In genomic region chr3:180789774-180790173, GRCh38 we compare ENCODE assay signal across 16 cellular contexts.
DNase-seq lines count a peak whose midpoint lies in the region; ATAC-seq and TF ChIP-seq lines count a peak whose summit lies in the region.
"Had no signal": no experiment of that assay in that cellular context is flagged by ENCODE, and none has a peak within 500 bp of the region (broad histone marks: within the 10 kb centered on the region; RNA-seq: fewer than 3 reads in every experiment).

No MANE protein-coding gene starts in this region.

- ATAC-seq in HG03469 (IDR thresholded peaks at IDR 0.05; ENCODE audit: unreplicated experiment) = no peak
- ATAC-seq: CD8-positive, alpha-beta T cell had no signal

- H3K27me3 ChIP-seq in GM23248 (replicated peaks; ENCODE audit: insufficient read depth) = no peaks in the 10 kb centered on the region
- H3K27me3 ChIP-seq: BLaER1 had no signal

- in situ Hi-C loops in GM23248 (cut with MboI) = no loop called here

- H3K79me2 ChIP-seq in GM23248 (ENCODE audit: insufficient read depth) = no peaks in the 10 kb centered on the region

- H3K36me3 ChIP-seq in GM23248 (ENCODE audit: low read depth) (no peaks in the 10 kb centered on the region), HEK293 (ENCODE audit: control insufficient read depth in 2 of 2, insufficient read depth in 1 of 2, low read length in 2 of 2) (no peaks in the 10 kb centered on the region)
- H3K36me3 ChIP-seq: BLaER1 had no signal

- POLR2A ChIA-PET in HEK293 (lab: Yijun Ruan, JAX) = no interaction called here

- H3K4me1 ChIP-seq in GM23248 (ENCODE audit: insufficient read depth) (no peaks in the 10 kb centered on the region), HEK293 (ENCODE audit: control insufficient read depth, insufficient read depth, low read length) (no peaks in the 10 kb centered on the region)
- H3K4me1 ChIP-seq: BLaER1 had no signal

- no peak overlapping the region for H3K27ac ChIP-seq in GM23248
- H3K27ac ChIP-seq in HEK293 (ENCODE audit: extremely low read depth, low read depth, low read length) = no peak overlapping the region
- H3K27ac ChIP-seq: 22Rv1, BLaER1, C4-2B had no signal

- 8 to 14% methylated on average over 2 of the region's 2 CpGs for whole genome bisulfite sequencing in GM23248 (ENCODE audit: low coverage in 1 of 2, low lambda C conversion rate in 2 of 2, missing lambda C conversion rate in 2 of 2), 2 experiments

- H2AFZ ChIP-seq in GM23248 = no peak overlapping the region

- H3K4me3 ChIP-seq in GM23248 (no peak overlapping the region), HEK293 (ENCODE audit: low read depth, low read length) (no peak overlapping the region)
- H3K4me3 ChIP-seq: BLaER1 had no signal

- no peak overlapping the region for H3K9ac ChIP-seq in GM23248
- H3K9ac ChIP-seq: BLaER1 had no signal

- no peak for TF ChIP-seq CTCF in HEK293 (tag by site-specific recombination; IDR thresholded peaks at IDR 0.05)

- no peaks in the 10 kb centered on the region for H3F3A ChIP-seq in GM23248 (ENCODE audit: insufficient read depth)

- no peaks in the 10 kb centered on the region for H3K9me2 ChIP-seq in GM23248 (ENCODE audit: insufficient read depth)

- H4K20me1 ChIP-seq in GM23248 (ENCODE audit: insufficient read depth) = no peaks in the 10 kb centered on the region
- H4K20me1 ChIP-seq: BLaER1 had no signal

- DNase-seq in DMS53 (lab: John Stamatoyannopoulos, UW) (peak; percentile 25), DMS53 treated with DMSO at 0.1 percent for 48 hours (lab: John Stamatoyannopoulos, UW; ENCODE audit: unreplicated experiment) (no peak), NCI-H2171 treated with DMSO at 0.1 percent for 48 hours (lab: John Stamatoyannopoulos, UW) (peak; percentile 3), NCI-H2171 (lab: John Stamatoyannopoulos, UW) (no peak), GM23248 (peak; percentile 0)
- no peak for DNase-seq in activated CD8-positive, alpha-beta memory T cell treated with anti-CD3 and anti-CD28 coated beads for 24 hours
- DNase-seq: CD4-positive, CD25-positive, alpha-beta regulatory T cell; CD8-positive, alpha-beta T cell; DMS 273 treated with DMSO at 0.1 percent for 48 hours; DND-41; H9 had no signal

- H3K9me3 ChIP-seq in GM23248 (ENCODE audit: low read depth) (no peaks in the 10 kb centered on the region), HEK293 (ENCODE audit: control insufficient read depth, insufficient read depth, low read depth, low read length) (no peaks in the 10 kb centered on the region)
- H3K9me3 ChIP-seq: BLaER1 had no signal

- CTCF ChIA-PET in HEK293 (lab: Yijun Ruan, JAX) = no interaction called here

- no peak overlapping the region for H3K4me2 ChIP-seq in GM23248 (ENCODE audit: unreplicated experiment)
- H3K4me2 ChIP-seq: BLaER1 had no signal

TF ChIP-seq in HEK293, 187 proteins besides CTCF, POLR2A, EP300 and RAD21 (continues in another document):
- TF ChIP-seq ZNF184 (tag by site-specific recombination; IDR thresholded peaks at IDR 0.05) = no peak
- TF ChIP-seq KLF17 (tag by site-specific recombination; IDR thresholded peaks at IDR 0.05) = peak; percentile 59; the same call in 1 of the 2 replicates
- peak; percentile 74 for TF ChIP-seq ZBTB21 (tag by site-specific recombination; IDR thresholded peaks at IDR 0.05)
- 0 out of 2 replicates have a peak, but pooled peaks have one; percentile 26 for TF ChIP-seq PRDM6 (tag by site-specific recombination; IDR thresholded peaks at IDR 0.05)
- peak; percentile 70 for TF ChIP-seq ZNF366 (tag by site-specific recombination; conservative IDR thresholded peaks at IDR 0.05)
- TF ChIP-seq ZNF335 (tag by site-specific recombination; conservative IDR thresholded peaks at IDR 0.05) = peak; percentile 57; the same call in 1 of the 2 replicates
- 0 out of 2 replicates have a peak, but pooled peaks have one; percentile 37 for TF ChIP-seq ZNF843 (tag by site-specific recombination; IDR thresholded peaks at IDR 0.05)
- TF ChIP-seq ZNF626 (tag by site-specific recombination; IDR thresholded peaks at IDR 0.05) = no peak
- peak; percentile 54; the same call in 1 of the 2 replicates for TF ChIP-seq WT1 (tag by site-specific recombination; IDR thresholded peaks at IDR 0.05)
- TF ChIP-seq KLF8 (tag by site-specific recombination; IDR thresholded peaks at IDR 0.05) = 0 out of 2 replicates have a peak, but pooled peaks have one; percentile 46
- 0 out of 2 replicates have a peak, but pooled peaks have one; percentile 63 for TF ChIP-seq MZF1 (tag by site-specific recombination; IDR thresholded peaks at IDR 0.05; ENCODE audit: borderline replicate concordance)
- peak; percentile 96 for TF ChIP-seq ZNF558 (tag by site-specific recombination; IDR thresholded peaks at IDR 0.05)
- TF ChIP-seq PRDM10 (tag by site-specific recombination; IDR thresholded peaks at IDR 0.05) = peak; percentile 61
- no peak for TF ChIP-seq ZNF521 (tag by site-specific recombination; IDR thresholded peaks at IDR 0.05)
- TF ChIP-seq PRDM1 (tag by site-specific recombination; IDR thresholded peaks at IDR 0.05) = peak; percentile 30; the same call in 1 of the 2 replicates
- TF ChIP-seq ZNF600 (tag by site-specific recombination; IDR thresholded peaks at IDR 0.05) = no peak
- peak; percentile 59; the same call in 1 of the 2 replicates for TF ChIP-seq TCF7L2 (IDR thresholded peaks at IDR 0.05; ENCODE audit: borderline replicate concordance, low read depth, low read length)
- 0 out of 2 replicates have a peak, but pooled peaks have one; percentile 20 for TF ChIP-seq FEZF1 (tag by site-specific recombination; IDR thresholded peaks at IDR 0.05)
- no peak for TF ChIP-seq ZNF394 (tag by site-specific recombination; IDR thresholded peaks at IDR 0.05; ENCODE audit: borderline replicate concordance)
- peak; percentile 10; the same call in 1 of the 2 replicates for TF ChIP-seq OSR2 (tag by site-specific recombination; IDR thresholded peaks at IDR 0.05)

Comparison
In these comparisons a context has a peak if more than half of its experiments do, and no peak if none do; other contexts are left out.
1. DNase-seq: peak in DMS53 (single experiment), NCI-H2171 treated with DMSO at 0.1 percent for 48 hours (single experiment) and GM23248 (single experiment); none in DMS53 treated with DMSO at 0.1 percent for 48 hours (single experiment), NCI-H2171 (single experiment) and activated CD8-positive, alpha-beta memory T cell treated with anti-CD3 and anti-CD28 coated beads for 24 hours (single experiment).